ENCODE assay signal across 22 cellular contexts in the genomic region with DNA sequence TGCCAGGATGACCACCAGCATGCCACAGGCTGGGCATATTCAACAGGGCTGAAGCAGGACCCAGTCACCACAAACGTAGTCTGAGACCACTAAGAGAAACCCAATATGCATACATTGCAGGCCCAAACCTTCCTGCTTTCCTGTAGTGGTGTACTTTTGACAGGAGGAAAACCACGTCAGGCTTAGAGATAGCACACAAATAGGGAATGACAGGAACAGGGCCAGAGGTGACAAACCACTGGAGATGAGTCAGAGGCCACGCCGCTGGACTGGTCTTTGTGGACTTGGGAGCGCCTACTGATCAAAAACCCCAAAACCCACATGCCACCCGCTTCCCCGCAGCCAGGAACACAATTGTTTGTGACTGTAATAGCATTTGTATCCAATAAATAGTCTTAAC. TPM values are rescaled to one million over a fixed set of nuclear protein-coding genes. Genes with fewer than 3 reads are reported as not detected.
A peak's percentile ranks its signal among the peaks of the same experiment; 100 is the strongest.
DNase-seq lines count a peak whose midpoint lies in the region; ATAC-seq and TF ChIP-seq lines count a peak whose summit lies in the region.
"Had no signal": no experiment of that assay in that cellular context is flagged by ENCODE, and none has a peak within 500 bp of the region (broad histone marks: within the 10 kb centered on the region; RNA-seq: fewer than 3 reads in every experiment).

No MANE protein-coding gene starts in this region.

- intact Hi-C loops in activated CD8-positive, alpha-beta T cell treated with anti-CD3 and anti-CD28 coated beads for 36 hours (cut with micrococcal nuclease): no loop called here

- ATAC-seq in activated naive CD8-positive, alpha-beta T cell treated with anti-CD3 and anti-CD28 coated beads, Interleukin-2, amount 50 U/mL, for 24 hours: no peak
- ATAC-seq in activated CD8-positive, alpha-beta T cell treated with anti-CD3 and anti-CD28 coated beads for 36 hours: no peak
- ATAC-seq in stimulated activated naive B cell treated with anti-CD40 and anti-IgM and Interleukin-4, amounts not matched to agents 10 μg/mL and 1 μg/mL and 100 μg/mL, for 72 hours (replicated peaks): no peak
- no peak for ATAC-seq in GM21390 (IDR thresholded peaks at IDR 0.05; ENCODE audit: unreplicated experiment)
- ATAC-seq: gastroesophageal sphincter had no signal

- DNase-seq in activated naive CD8-positive, alpha-beta T cell treated with anti-CD3 and anti-CD28 coated beads, Interleukin-2, amount 50 U/mL, for 24 hours: no peak
- DNase-seq in activated CD8-positive, alpha-beta T cell treated with anti-CD3 and anti-CD28 coated beads for 36 hours: no peak
- DNase-seq in lung microvascular endothelial cell (ENCODE audit: low read depth in 2 of 2) (peak; percentile 31 to 58), kidney tubule cell (ENCODE audit: low spot score) (no peak)
- no peak for DNase-seq in stimulated activated naive B cell treated with anti-CD40 and anti-IgM and Interleukin-4, amounts not matched to agents 10 μg/mL and 1 μg/mL and 100 μg/mL, for 72 hours
- DNase-seq in activated CD4-positive, alpha-beta T cell treated with anti-CD3 and anti-CD28 coated beads for 4 hours: no peak
- DNase-seq: anterior cingulate cortex; Caco-2; DMS79 treated with DMSO at 0.1 percent for 48 hours; endodermal cell; islet precursor cell; NCI-H187; NCI-H69; occipital lobe; retina; spleen; stimulated activated CD4-positive, alpha-beta T cell treated with anti-CD3 and anti-CD28 coated beads, Interleukin-4, amount 100 ng/mL, for 1 hour; stimulated activated naive CD4-positive, alpha-beta T cell treated with Interleukin-2 at 50 U/mL for 16 hours; thyroid gland had no signal

- no peaks in the 10 kb centered on the region for H3K9me3 Mint-ChIP-seq in activated naive CD8-positive, alpha-beta T cell (ENCODE audit: low read depth)
- no peaks in the 10 kb centered on the region for H3K9me3 Mint-ChIP-seq in activated naive CD8-positive, alpha-beta T cell treated with anti-CD3 and anti-CD28 coated beads, Interleukin-2, amount 50 U/mL, for 24 hours
- H3K9me3 Mint-ChIP-seq in activated CD8-positive, alpha-beta T cell treated with anti-CD3 and anti-CD28 coated beads for 36 hours: no peaks in the 10 kb centered on the region
- no peaks in the 10 kb centered on the region for H3K9me3 Mint-ChIP-seq in stimulated activated naive B cell treated with anti-CD40 and anti-IgM and Interleukin-4, amounts not matched to agents 10 μg/mL and 1 μg/mL and 100 μg/mL, for 72 hours
- H3K9me3 Mint-ChIP-seq: endodermal cell had no signal

- POLR2A ChIA-PET in activated CD8-positive, alpha-beta T cell treated with anti-CD3 and anti-CD28 coated beads for 36 hours (lab: Charles Lee): interaction anchor here (0.7 to 2.0 kb wide), 2 partner anchors 9 to 116 kb away, joined by 4 to 7 read pairs; a partner anchor contains a TSS

- no peak overlapping the region for H3K4me3 Mint-ChIP-seq in activated naive CD8-positive, alpha-beta T cell
- no peak overlapping the region for H3K4me3 Mint-ChIP-seq in activated naive CD8-positive, alpha-beta T cell treated with anti-CD3 and anti-CD28 coated beads, Interleukin-2, amount 50 U/mL, for 24 hours
- no peak overlapping the region for H3K4me3 Mint-ChIP-seq in activated CD8-positive, alpha-beta T cell treated with anti-CD3 and anti-CD28 coated beads for 36 hours
- H3K4me3 Mint-ChIP-seq in stimulated activated naive B cell treated with anti-CD40 and anti-IgM and Interleukin-4, amounts not matched to agents 10 μg/mL and 1 μg/mL and 100 μg/mL, for 72 hours: no peak overlapping the region
- H3K4me3 Mint-ChIP-seq: endodermal cell had no signal

- peaks cover 6% of the 10 kb centered on the region for H3K36me3 Mint-ChIP-seq in activated naive CD8-positive, alpha-beta T cell
- H3K36me3 Mint-ChIP-seq in activated naive CD8-positive, alpha-beta T cell treated with anti-CD3 and anti-CD28 coated beads, Interleukin-2, amount 50 U/mL, for 24 hours (ENCODE audit: low read depth): peaks cover 53% of the 10 kb centered on the region
- peaks cover 60% of the 10 kb centered on the region for H3K36me3 Mint-ChIP-seq in activated CD8-positive, alpha-beta T cell treated with anti-CD3 and anti-CD28 coated beads for 36 hours (ENCODE audit: low read depth)
- peaks cover 36 to 62% of the 10 kb centered on the region in 2 donors for H3K36me3 Mint-ChIP-seq in stimulated activated naive B cell treated with anti-CD40 and anti-IgM and Interleukin-4, amounts not matched to agents 10 μg/mL and 1 μg/mL and 100 μg/mL, for 72 hours

- no peak for TF ChIP-seq CTCF in activated CD8-positive, alpha-beta T cell treated with anti-CD3 and anti-CD28 coated beads for 36 hours (IDR thresholded peaks at IDR 0.05)

- H3K4me1 Mint-ChIP-seq in activated naive CD8-positive, alpha-beta T cell (ENCODE audit: low read depth): peaks cover 48% of the 10 kb centered on the region
- H3K4me1 Mint-ChIP-seq in activated naive CD8-positive, alpha-beta T cell treated with anti-CD3 and anti-CD28 coated beads, Interleukin-2, amount 50 U/mL, for 24 hours: peaks cover 57% of the 10 kb centered on the region
- peaks cover 48% of the 10 kb centered on the region for H3K4me1 Mint-ChIP-seq in activated CD8-positive, alpha-beta T cell treated with anti-CD3 and anti-CD28 coated beads for 36 hours (ENCODE audit: low read depth)
- H3K4me1 Mint-ChIP-seq in stimulated activated naive B cell treated with anti-CD40 and anti-IgM and Interleukin-4, amounts not matched to agents 10 μg/mL and 1 μg/mL and 100 μg/mL, for 72 hours: peaks cover 49 to 68% of the 10 kb centered on the region in 2 donors

- H3K27ac Mint-ChIP-seq in activated naive CD8-positive, alpha-beta T cell: peak overlapping the region; percentile 22
- H3K27ac Mint-ChIP-seq in activated naive CD8-positive, alpha-beta T cell treated with anti-CD3 and anti-CD28 coated beads, Interleukin-2, amount 50 U/mL, for 24 hours: no peak overlapping the region
- H3K27ac Mint-ChIP-seq in activated CD8-positive, alpha-beta T cell treated with anti-CD3 and anti-CD28 coated beads for 36 hours: peak overlapping the region; percentile 15
- H3K27ac Mint-ChIP-seq in stimulated activated naive B cell treated with anti-CD40 and anti-IgM and Interleukin-4, amounts not matched to agents 10 μg/mL and 1 μg/mL and 100 μg/mL, for 72 hours: peak overlapping the region; percentile 14
- H3K27ac Mint-ChIP-seq: endodermal cell had no signal

- no peaks in the 10 kb centered on the region for H3K27me3 Mint-ChIP-seq in activated naive CD8-positive, alpha-beta T cell
- peaks cover 6% of the 10 kb centered on the region for H3K27me3 Mint-ChIP-seq in activated naive CD8-positive, alpha-beta T cell treated with anti-CD3 and anti-CD28 coated beads, Interleukin-2, amount 50 U/mL, for 24 hours
- H3K27me3 Mint-ChIP-seq in activated CD8-positive, alpha-beta T cell treated with anti-CD3 and anti-CD28 coated beads for 36 hours: peaks cover 2% of the 10 kb centered on the region
- H3K27me3 Mint-ChIP-seq in stimulated activated naive B cell treated with anti-CD40 and anti-IgM and Interleukin-4, amounts not matched to agents 10 μg/mL and 1 μg/mL and 100 μg/mL, for 72 hours: no peaks in the 10 kb centered on the region

- CTCF ChIA-PET in activated CD8-positive, alpha-beta T cell treated with anti-CD3 and anti-CD28 coated beads for 36 hours (lab: Charles Lee): no interaction called here

RNA-seq across cellular contexts. Expression of a gene that starts 3.6 kb away (rescaled TPM):
- under 1 TPM; 0.56 to 0.65 TPM for total RNA-seq in activated CD8-positive, alpha-beta T cell treated with anti-CD3 and anti-CD28 coated beads for 36 hours
- total RNA-seq in lung microvascular endothelial cell: under 0.01 TPM in 2 replicates

RNA-seq across cellular contexts. Expression of a gene that starts 7.7 kb away (rescaled TPM):
- total RNA-seq in activated CD8-positive, alpha-beta T cell treated with anti-CD3 and anti-CD28 coated beads for 36 hours: 10 to 100 TPM; 38.9 to 44.5 TPM
- total RNA-seq in lung microvascular endothelial cell: 16.3 and 28.8 TPM in 2 replicates

RNA-seq across cellular contexts. Expression of a gene that starts 8.0 kb away (rescaled TPM):
- 10 to 100 TPM; 18.9 to 20.4 TPM for total RNA-seq in activated CD8-positive, alpha-beta T cell treated with anti-CD3 and anti-CD28 coated beads for 36 hours
- total RNA-seq in lung microvascular endothelial cell: 23.5 and 37.9 TPM in 2 replicates

Comparison
In these comparisons a context has a peak if more than half of its experiments do, and no peak if none do; other contexts are left out.
1. DNase-seq: peak in lung microvascular endothelial cell (2 of 2); none in activated naive CD8-positive, alpha-beta T cell treated with anti-CD3 and anti-CD28 coated beads, Interleukin-2, amount 50 U/mL, for 24 hours (single experiment), activated CD8-positive, alpha-beta T cell treated with anti-CD3 and anti-CD28 coated beads for 36 hours (single experiment), stimulated activated naive B cell treated with anti-CD40 and anti-IgM and Interleukin-4, amounts not matched to agents 10 μg/mL and 1 μg/mL and 100 μg/mL, for 72 hours (single experiment), kidney tubule cell (single experiment) and activated CD4-positive, alpha-beta T cell treated with anti-CD3 and anti-CD28 coated beads for 4 hours (0 of 2).